In genomic region chr7:149624419-149625338, GRCh38 we compare ENCODE assay signal across 8 cellular contexts.
A peak's percentile ranks its signal among the peaks of the same experiment; 100 is the strongest.
DNase-seq lines count a peak whose midpoint lies in the region; ATAC-seq and TF ChIP-seq lines count a peak whose summit lies in the region.

No MANE protein-coding gene starts in this region.

- peak overlapping the region; percentile 87 for H3K4me3 Mint-ChIP-seq in activated T-helper 2 cell treated with anti-CD3 and anti-CD28 coated beads, Interferon-gamma antibody, Interleukin-2, Interleukin-4, amounts not matched to agents 10 μg/mL and 5 μg/mL and 100 μg/mL, durations not matched to agents 14 hours and 24 hours and 36 hours (ENCODE audit: low read depth)
- peak overlapping the region; percentile 92 to 96 (median 95) for H3K4me3 Mint-ChIP-seq in nephron

- peak; percentile 90 for ATAC-seq in stimulated activated naive CD8-positive, alpha-beta T cell treated with anti-CD3 and anti-CD28 coated beads, Interleukin-15, Interleukin-2, amounts not matched to agents 100 U/mL and 50 U/mL, for 24 hours

- DNase-seq in ELF-1 (ENCODE audit: low read depth, low spot score) = peak; percentile 97
- peak; percentile 73 for DNase-seq in GOT3 (lab: John Stamatoyannopoulos, UW)
- DNase-seq in RPMI7951 (ENCODE audit: low read depth) = peak; percentile 93
- peak; percentile 92 for DNase-seq in activated T-helper 2 cell treated with anti-CD3 and anti-CD28 coated beads, Interferon-gamma antibody, Interleukin-2, Interleukin-4, amounts not matched to agents 10 μg/mL and 5 μg/mL and 100 μg/mL, durations not matched to agents 14 hours and 24 hours and 36 hours (ENCODE audit: low spot score)
- peak; percentile 94 for DNase-seq in fibroblast of pulmonary artery (ENCODE audit: low read depth)
- DNase-seq in stimulated activated naive CD8-positive, alpha-beta T cell treated with anti-CD3 and anti-CD28 coated beads, Interleukin-15, Interleukin-2, amounts not matched to agents 100 U/mL and 50 U/mL, for 24 hours = peak; percentile 93

- H3K27me3 Mint-ChIP-seq in activated T-helper 2 cell treated with anti-CD3 and anti-CD28 coated beads, Interferon-gamma antibody, Interleukin-2, Interleukin-4, amounts not matched to agents 10 μg/mL and 5 μg/mL and 100 μg/mL, durations not matched to agents 14 hours and 24 hours and 36 hours (ENCODE audit: low read depth) = peaks cover 7% of the 10 kb centered on the region
- peaks cover 7% of the 10 kb centered on the region for H3K27me3 Mint-ChIP-seq in nephron (ENCODE audit: low read depth)

- H3K9me3 Mint-ChIP-seq in activated T-helper 2 cell treated with anti-CD3 and anti-CD28 coated beads, Interferon-gamma antibody, Interleukin-2, Interleukin-4, amounts not matched to agents 10 μg/mL and 5 μg/mL and 100 μg/mL, durations not matched to agents 14 hours and 24 hours and 36 hours = no peaks in the 10 kb centered on the region
- H3K9me3 Mint-ChIP-seq in nephron = no peaks in the 10 kb centered on the region

- intact Hi-C loops in activated T-helper 2 cell treated with anti-CD3 and anti-CD28 coated beads, Interferon-gamma antibody, Interleukin-2, Interleukin-4, amounts not matched to agents 10 μg/mL and 5 μg/mL and 100 μg/mL, durations not matched to agents 14 hours and 24 hours and 36 hours (cut with micrococcal nuclease) = loop anchor here (1.0 to 10.0 kb wide), 9 partner anchors 24 to 600 kb away; partner anchors contain the start of genes ATP6V0E2, PDIA4, ZNF398 and ZNF425

- TF ChIP-seq CTCF in LNCAP (IDR thresholded peaks at IDR 0.05) (peak; percentile 96), fibroblast of pulmonary artery (IDR thresholded peaks at IDR 0.05; ENCODE audit: low read length, missing control alignments) (peak; percentile 53), nephron (IDR thresholded peaks at IDR 0.05; ENCODE audit: unreplicated experiment in 3 of 3) (peak; percentile 97 to 99 (median 99))

- H3K27ac Mint-ChIP-seq in activated T-helper 2 cell treated with anti-CD3 and anti-CD28 coated beads, Interferon-gamma antibody, Interleukin-2, Interleukin-4, amounts not matched to agents 10 μg/mL and 5 μg/mL and 100 μg/mL, durations not matched to agents 14 hours and 24 hours and 36 hours = peak overlapping the region; percentile 87
- H3K27ac Mint-ChIP-seq in nephron = peak overlapping the region; percentile 83 to 91 (median 84)

- peaks cover 38% of the 10 kb centered on the region for H3K4me1 Mint-ChIP-seq in activated T-helper 2 cell treated with anti-CD3 and anti-CD28 coated beads, Interferon-gamma antibody, Interleukin-2, Interleukin-4, amounts not matched to agents 10 μg/mL and 5 μg/mL and 100 μg/mL, durations not matched to agents 14 hours and 24 hours and 36 hours (ENCODE audit: low read depth)
- peaks cover 37% of the 10 kb centered on the region for H3K4me1 Mint-ChIP-seq in nephron

- peaks cover 27% of the 10 kb centered on the region for H3K36me3 Mint-ChIP-seq in activated T-helper 2 cell treated with anti-CD3 and anti-CD28 coated beads, Interferon-gamma antibody, Interleukin-2, Interleukin-4, amounts not matched to agents 10 μg/mL and 5 μg/mL and 100 μg/mL, durations not matched to agents 14 hours and 24 hours and 36 hours (ENCODE audit: low read depth)
- peaks cover 21% of the 10 kb centered on the region for H3K36me3 Mint-ChIP-seq in nephron (ENCODE audit: low read depth)

- H3K4me3 ChIP-seq in fibroblast of pulmonary artery (replicated peaks; ENCODE audit: low read depth, low read length) = peak overlapping the region; percentile 72

Comparison
In these comparisons a context has a peak if more than half of its experiments do, and no peak if none do; other contexts are left out.
1. Peak in every context shown above with its lines: DNase-seq, ATAC-seq and H3K4me3 ChIP-seq.